ENCODE assay signal across 8 cellular contexts in the genomic region with DNA sequence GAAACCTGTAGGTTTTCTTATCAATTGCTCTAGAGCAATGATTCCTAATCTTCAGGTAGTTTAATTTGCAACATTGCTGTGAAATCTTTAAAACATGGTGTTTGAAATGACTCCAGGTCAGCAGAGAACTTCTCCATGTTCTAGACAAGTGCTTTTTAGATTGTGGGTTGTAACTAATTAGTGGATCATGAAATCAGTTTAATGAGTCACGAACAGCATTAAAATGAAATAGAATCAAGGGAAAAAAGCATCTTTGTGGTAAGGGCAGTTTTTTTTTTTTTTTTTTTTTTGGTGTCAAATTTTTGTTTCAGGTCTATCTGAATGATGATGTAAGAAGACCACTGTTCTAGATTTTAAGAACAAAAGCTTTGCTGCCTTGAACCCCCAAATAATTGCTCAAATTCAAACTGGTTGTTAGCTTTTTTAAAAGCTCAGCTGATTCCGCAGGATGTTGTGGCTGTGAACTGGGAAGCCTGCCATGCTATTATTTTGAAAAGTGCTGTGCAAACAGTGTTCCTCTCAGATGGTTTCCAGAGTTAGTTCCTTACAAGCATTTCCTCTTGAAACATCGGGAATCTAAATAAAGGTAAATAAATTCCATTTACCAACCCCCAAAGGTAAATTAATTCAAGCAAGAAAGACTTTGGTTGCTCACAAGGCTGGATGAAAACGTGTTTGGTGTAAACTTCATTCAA. TPM values are rescaled to one million over a fixed set of nuclear protein-coding genes. Genes with fewer than 3 reads are reported as not detected.
DNase-seq lines count a peak whose midpoint lies in the region; ATAC-seq and TF ChIP-seq lines count a peak whose summit lies in the region.

No MANE protein-coding gene starts in this region.

- H3K27ac ChIP-seq in BLaER1 = peak overlapping the region; percentile 73
- H3K27ac ChIP-seq in coronary artery = peak overlapping the region; percentile 93 to 95

- H3K9me3 Mint-ChIP-seq in mesothelial cell of epicardium (peaks cover 34% of the 10 kb centered on the region), glutamatergic neuron (ENCODE audit: unreplicated experiment) (no peaks in the 10 kb centered on the region)

- no peaks in the 10 kb centered on the region for H3K36me3 ChIP-seq in BLaER1

- peaks cover 31% of the 10 kb centered on the region for H3K9me3 ChIP-seq in BLaER1

- H3K4me1 ChIP-seq in BLaER1 = peaks cover 46% of the 10 kb centered on the region

- H3K27me3 Mint-ChIP-seq in mesothelial cell of epicardium (ENCODE audit: low read depth) = no peaks in the 10 kb centered on the region
- peaks cover 3% of the 10 kb centered on the region for H3K27me3 Mint-ChIP-seq in glutamatergic neuron (ENCODE audit: unreplicated experiment)

- H4K20me1 ChIP-seq in BLaER1 = no peaks in the 10 kb centered on the region

- H3K4me3 Mint-ChIP-seq in mesothelial cell of epicardium = no peak overlapping the region
- H3K4me3 Mint-ChIP-seq in glutamatergic neuron (ENCODE audit: unreplicated experiment) = no peak overlapping the region

- H3K27ac Mint-ChIP-seq in mesothelial cell of epicardium (peak overlapping the region; percentile 93), glutamatergic neuron (ENCODE audit: unreplicated experiment) (no peak overlapping the region)

- peaks cover 19% of the 10 kb centered on the region for H3K4me1 Mint-ChIP-seq in mesothelial cell of epicardium
- peaks cover 17% of the 10 kb centered on the region for H3K4me1 Mint-ChIP-seq in glutamatergic neuron (ENCODE audit: low read depth, unreplicated experiment)

- no peak for ATAC-seq in GM18517 (IDR thresholded peaks at IDR 0.05; ENCODE audit: unreplicated experiment)
- ATAC-seq in GM21447 (IDR thresholded peaks at IDR 0.05; ENCODE audit: unreplicated experiment) = no peak
- no peak for ATAC-seq in GM18873 (IDR thresholded peaks at IDR 0.05; ENCODE audit: low FRiP score, unreplicated experiment)

- 0 out of 2 replicates have a peak overlapping the region, but pooled peaks have one; percentile 15 for H3K9ac ChIP-seq in BLaER1

- H3K4me3 ChIP-seq in BLaER1 = no peak overlapping the region
- H3K4me3 ChIP-seq in coronary artery = peak overlapping the region; percentile 56

- peak; percentile 58 to 92 for DNase-seq in NCI-H2081 (lab: John Stamatoyannopoulos, UW)
- no peak for DNase-seq in coronary artery (ENCODE audit: low spot score)
- no peak for DNase-seq in mesothelial cell of epicardium (ENCODE audit: low spot score in 2 of 2, unreplicated experiment in 2 of 2)
- DNase-seq in glutamatergic neuron = no peak

- peak overlapping the region; percentile 68 for H3K4me2 ChIP-seq in BLaER1

- H3K27me3 ChIP-seq in BLaER1 = no peaks in the 10 kb centered on the region

- H3K36me3 Mint-ChIP-seq in mesothelial cell of epicardium (no peaks in the 10 kb centered on the region), glutamatergic neuron (ENCODE audit: unreplicated experiment) (peaks cover 15% of the 10 kb centered on the region)

- TF ChIP-seq CTCF in coronary artery (IDR thresholded peaks at IDR 0.05) = no peak
- TF ChIP-seq CTCF in mesothelial cell of epicardium (IDR thresholded peaks at IDR 0.05; ENCODE audit: unreplicated experiment) = no peak
- TF ChIP-seq CTCF in glutamatergic neuron (IDR thresholded peaks at IDR 0.05; ENCODE audit: partially characterized antibody, unreplicated experiment) = no peak

RNA-seq across cellular contexts. Expression of gene PDK4, which starts 13.1 kb away (rescaled TPM):
- total RNA-seq in mesothelial cell of epicardium = 0.98 to 1.1 TPM (median 1.0 TPM) in 3 replicates
- total RNA-seq in glutamatergic neuron (ENCODE audit: unreplicated experiment) = not detected

Comparison
In these comparisons a context has a peak if more than half of its experiments do, and no peak if none do; other contexts are left out.
1. DNase-seq: peak in NCI-H2081 (2 of 2); none in coronary artery (single experiment), mesothelial cell of epicardium (0 of 2) and glutamatergic neuron (single experiment).